ENCODE assay signal across 16 cellular contexts in genomic region chr20:37970856-37971245, GRCh38.
A peak's percentile ranks its signal among the peaks of the same experiment; 100 is the strongest.
DNase-seq lines count a peak whose midpoint lies in the region; ATAC-seq, FAIRE-seq and TF ChIP-seq lines count a peak whose summit lies in the region.
"Had no signal": no experiment of that assay in that cellular context is flagged by ENCODE, and none has a peak within 500 bp of the region (broad histone marks: within the 10 kb centered on the region; RNA-seq: fewer than 3 reads in every experiment).

No MANE protein-coding gene starts in this region.

- no peaks in the 10 kb centered on the region for H3K4me1 ChIP-seq in HepG2 (ENCODE audit: insufficient read depth, low read length)
- no peaks in the 10 kb centered on the region for H3K4me1 ChIP-seq in right lobe of liver
- H3K4me1 ChIP-seq in IMR-90 (ENCODE audit: control insufficient read depth, insufficient read depth, low read length), result no peaks in the 10 kb centered on the region

- no peak overlapping the region for H3K4me3 Mint-ChIP-seq in type B pancreatic cell
- H3K4me3 Mint-ChIP-seq: CD4-positive, alpha-beta memory T cell; H9 had no signal

- H3K27me3 Mint-ChIP-seq in type B pancreatic cell, result peaks cover 5% of the 10 kb centered on the region
- H3K27me3 Mint-ChIP-seq: CD4-positive, alpha-beta memory T cell had no signal

- no peak overlapping the region for H2BK15ac ChIP-seq in IMR-90 (ENCODE audit: low read depth, low read length)

- H4K91ac ChIP-seq in IMR-90 (ENCODE audit: insufficient read depth, low read depth, low read length), result no peak overlapping the region

- dilution Hi-C loops in IMR-90 (cut with HindIII; ENCODE audit: low sequenced_read_pairs, unreplicated experiment), result no loop called here

- H3K36me3 Mint-ChIP-seq in type B pancreatic cell, result peaks cover 4% of the 10 kb centered on the region

- no peak overlapping the region for H2BK5ac ChIP-seq in IMR-90 (ENCODE audit: low read depth, low read length, poor library complexity, severe bottlenecking)

- H3K4ac ChIP-seq in IMR-90 (ENCODE audit: low read depth, low read length), result no peak overlapping the region

- no peak overlapping the region for H2AK9ac ChIP-seq in IMR-90 (replicated peaks; ENCODE audit: low read depth, low read length, poor library complexity)

- H3K14ac ChIP-seq in IMR-90 (replicated peaks; ENCODE audit: low read depth, low read length), result no peak overlapping the region

- no peak overlapping the region for H2BK20ac ChIP-seq in IMR-90 (ENCODE audit: low read depth, low read length)

- H4K20me1 ChIP-seq in HepG2 (ENCODE audit: insufficient read depth, low read length) (no peaks in the 10 kb centered on the region), IMR-90 (ENCODE audit: insufficient read depth, low read length) (no peaks in the 10 kb centered on the region)

- H3K36me3 ChIP-seq in HepG2 (replicated peaks in 1 of 2; ENCODE audit: control insufficient read depth in 1 of 2, insufficient read depth in 2 of 2, low read length in 2 of 2) (no peaks in the 10 kb centered on the region), right lobe of liver (no peaks in the 10 kb centered on the region), IMR-90 (ENCODE audit: control insufficient read depth, insufficient read depth, low read length) (no peaks in the 10 kb centered on the region; the same call in 1 of the 2 replicates)

- no peak overlapping the region for H3K23ac ChIP-seq in IMR-90 (ENCODE audit: low read depth, low read length)

- H3K56ac ChIP-seq in IMR-90 (ENCODE audit: extremely low read depth, insufficient read depth, low read length), result no peak overlapping the region

- TF ChIP-seq EP300 in HepG2 (IDR thresholded peaks at IDR 0.05; ENCODE audit: low read depth in 2 of 2, low read length in 2 of 2) (no peak), HepG2 (CRISPR knock-in tag; IDR thresholded peaks at IDR 0.05; ENCODE audit: borderline replicate concordance) (no peak)

- H3K4me2 ChIP-seq in HepG2 (ENCODE audit: low read depth, low read length), result no peak overlapping the region
- H3K4me2 ChIP-seq in IMR-90 (ENCODE audit: low read depth, low read length), result no peak overlapping the region

- BruUV-seq in HepG2 (replicated peaks; lab: Mats Ljungman, UMichigan) (no TSS peak), IMR-90 (replicated peaks; lab: Mats Ljungman, UMichigan) (no TSS peak)

- no peak overlapping the region for H2BK120ac ChIP-seq in IMR-90 (ENCODE audit: low read depth, low read length)

- in situ Hi-C loops in HepG2 (cut with HindIII; ENCODE audit: extremely low pct_ligation_motif_present, low pct_unique_long_range_greater_than_20kb) (no loop called here), IMR-90 (cut with MboI; ENCODE audit: low sequenced_read_pairs) (no loop called here)

- H3K9ac ChIP-seq in HepG2 (ENCODE audit: insufficient read depth, low read depth, low read length) (no peak overlapping the region), IMR-90 (ENCODE audit: low read depth, low read length) (no peak overlapping the region)

- H3K27me3 ChIP-seq in HepG2 (ENCODE audit: control insufficient read depth in 1 of 2, insufficient read depth in 2 of 2, low read length in 2 of 2) (no peaks in the 10 kb centered on the region), right lobe of liver (no peaks in the 10 kb centered on the region), IMR-90 (ENCODE audit: control insufficient read depth, insufficient read depth, low read length) (peaks cover 6% of the 10 kb centered on the region)

- H3K9me3 ChIP-seq in HepG2 (ENCODE audit: low read length) (no peaks in the 10 kb centered on the region), right lobe of liver (no peaks in the 10 kb centered on the region), IMR-90 (ENCODE audit: control insufficient read depth, insufficient read depth, low read length) (no peaks in the 10 kb centered on the region)

- no peak for DNase-seq in HepG2 (ENCODE audit: low spot score)
- DNase-seq in right lobe of liver, result no peak
- DNase-seq in IMR-90, result no peak
- peak; percentile 28 for DNase-seq in islet precursor cell
- DNase-seq in type B pancreatic cell (ENCODE audit: extremely low spot score, unreplicated experiment), result peak; percentile 25
- no peak for DNase-seq in stimulated activated CD4-positive, alpha-beta T cell treated with anti-CD3 and anti-CD28 coated beads, Interleukin-12 subunit alpha, Interleukin-12 subunit beta, amount 100 ng/mL, for 4 hours
- DNase-seq: ACHN; CD4-positive, alpha-beta memory T cell; DMS79; GOT3; H9 had no signal

- no peak overlapping the region for H4K5ac ChIP-seq in IMR-90 (ENCODE audit: low read depth, low read length)

- TF ChIP-seq POLR2A in HepG2 (IDR thresholded peaks at IDR 0.05; ENCODE audit: insufficient read depth in 1 of 2, low read depth in 2 of 2, low read length in 2 of 2), result no peak
- TF ChIP-seq POLR2A in right lobe of liver (IDR thresholded peaks at IDR 0.05), result no peak
- TF ChIP-seq POLR2A in IMR-90 (IDR thresholded peaks at IDR 0.05; ENCODE audit: low read depth, low read length), result no peak

- H3K18ac ChIP-seq in IMR-90 (ENCODE audit: low read depth, low read length), result no peak overlapping the region

- POLR2A ChIA-PET in HepG2 (lab: Yijun Ruan, JAX) (no interaction called here), IMR-90 (lab: Charles Lee; ENCODE audit: unreplicated experiment) (no interaction called here)

- no peak overlapping the region for H3K27ac Mint-ChIP-seq in type B pancreatic cell
- H3K27ac Mint-ChIP-seq: CD4-positive, alpha-beta memory T cell; H9 had no signal

- no peak for FAIRE-seq in HepG2 (lab: Jason Lieb, UNC)
- FAIRE-seq: GM12878, HTR-8/SVneo had no signal

- intact Hi-C loops in HepG2 (cut with micrococcal nuclease; ENCODE audit: unreplicated experiment), result no loop called here
- intact Hi-C loops in right lobe of liver (cut with DNase I), result no loop called here
- intact Hi-C loops in IMR-90 (cut with micrococcal nuclease), result no loop called here

- no peaks in the 10 kb centered on the region for H3K9me1 ChIP-seq in IMR-90 (ENCODE audit: insufficient read depth, low read length)

- ATAC-seq in HepG2 (no peak), right lobe of liver (no peak), IMR-90 (ENCODE audit: low read depth) (no peak), GM21737 (IDR thresholded peaks at IDR 0.05; ENCODE audit: unreplicated experiment) (no peak), HG02678 (IDR thresholded peaks at IDR 0.05; ENCODE audit: unreplicated experiment) (no peak)
- ATAC-seq: GM12878 had no signal

- no peak overlapping the region for H4K8ac ChIP-seq in IMR-90 (ENCODE audit: low read depth in 2 of 2, low read length in 2 of 2)

- TF ChIP-seq RAD21 in HepG2 (CRISPR knock-in tag; IDR thresholded peaks at IDR 0.05) (no peak), IMR-90 (IDR thresholded peaks at IDR 0.05; ENCODE audit: low read length) (no peak)

- no peak overlapping the region for H3K4me3 ChIP-seq in HepG2 (replicated peaks in 1 of 3; ENCODE audit: insufficient read depth in 1 of 3, low read depth in 2 of 3, low read length in 3 of 3)
- no peak overlapping the region for H3K4me3 ChIP-seq in right lobe of liver
- H3K4me3 ChIP-seq in IMR-90 (ENCODE audit: insufficient read depth, low read depth, low read length), result no peak overlapping the region
- H3K4me3 ChIP-seq: GM12878 had no signal

- H2AFZ ChIP-seq in HepG2 (ENCODE audit: low read length) (no peak overlapping the region), IMR-90 (replicated peaks; ENCODE audit: low read length, poor library complexity) (peak overlapping the region; percentile 28)

- TF ChIP-seq CTCF in HepG2 (CRISPR knock-in tag; IDR thresholded peaks at IDR 0.05) (no peak), right lobe of liver (IDR thresholded peaks at IDR 0.05) (no peak), IMR-90 (conservative IDR thresholded peaks at IDR 0.05; ENCODE audit: low read depth, low read length) (no peak), type B pancreatic cell (conservative IDR thresholded peaks at IDR 0.05) (no peak)

- H3K79me2 ChIP-seq in HepG2 (ENCODE audit: insufficient read depth, low read length), result no peaks in the 10 kb centered on the region

- H3K4me1 Mint-ChIP-seq in type B pancreatic cell (ENCODE audit: unreplicated experiment), result no peaks in the 10 kb centered on the region
- H3K4me1 Mint-ChIP-seq: CD4-positive, alpha-beta memory T cell had no signal

- no peaks in the 10 kb centered on the region for H3K79me1 ChIP-seq in IMR-90 (ENCODE audit: low read depth in 1 of 2, low read length in 2 of 2)

- no peak overlapping the region for H2AK5ac ChIP-seq in IMR-90 (ENCODE audit: low read depth, low read length)

- no peak overlapping the region for H3K27ac ChIP-seq in HepG2 (ENCODE audit: extremely low read length, insufficient read depth, low read length)
- no peak overlapping the region for H3K27ac ChIP-seq in right lobe of liver
- H3K27ac ChIP-seq in IMR-90 (ENCODE audit: insufficient read depth, low read length), result no peak overlapping the region
- H3K27ac ChIP-seq: C4-2B had no signal

- CTCF ChIA-PET in HepG2 (lab: Yijun Ruan, JAX; ENCODE audit: low intra/inter-chr PET ratio, low total read pairs) (no interaction called here), IMR-90 (lab: Yijun Ruan, JAX) (no interaction called here)

- H3K9me3 Mint-ChIP-seq in type B pancreatic cell, result no peaks in the 10 kb centered on the region

TF ChIP-seq in HepG2, 621 proteins besides CTCF, POLR2A, EP300 and RAD21:
- peak; percentile 35 for TF ChIP-seq ZNF883 (CRISPR knock-in tag; IDR thresholded peaks at IDR 0.05; ENCODE audit: not compliant biosample characterization)
- TF ChIP-seq NCOR1 (IDR thresholded peaks at IDR 0.05; ENCODE audit: borderline replicate concordance, low read length), result no peak
- no peak for TF ChIP-seq ZNF782 (CRISPR knock-in tag; IDR thresholded peaks at IDR 0.05; ENCODE audit: borderline replicate concordance)
- TF ChIP-seq PLRG1 (conservative IDR thresholded peaks at IDR 0.05), result no peak
- no peak for TF ChIP-seq TBX3 (IDR thresholded peaks at IDR 0.05; ENCODE audit: borderline replicate concordance)

TF ChIP-seq in IMR-90, 13 proteins besides CTCF, POLR2A, EP300 and RAD21 (continues in another document):
- TF ChIP-seq RCOR1 (IDR thresholded peaks at IDR 0.05; ENCODE audit: insufficient replicate concordance, low read length) (no peak), CEBPB (IDR thresholded peaks at IDR 0.05; ENCODE audit: low read depth, low read length) (no peak), RFX5 (IDR thresholded peaks at IDR 0.05; ENCODE audit: low read depth, low read length) (no peak), BHLHE40 (IDR thresholded peaks at IDR 0.05; ENCODE audit: low read depth, low read length) (no peak), ELK1 (IDR thresholded peaks at IDR 0.05; ENCODE audit: borderline replicate concordance, low read depth, low read length) (no peak), NFE2L2 (IDR thresholded peaks at IDR 0.05; ENCODE audit: low read depth, low read length) (no peak), MAFK (IDR thresholded peaks at IDR 0.05; ENCODE audit: low read depth, low read length) (no peak)

Comparison
In these comparisons a context has a peak if more than half of its experiments do, and no peak if none do; other contexts are left out.
1. DNase-seq: peak in islet precursor cell (single experiment) and type B pancreatic cell (single experiment); none in HepG2 (single experiment), right lobe of liver (0 of 3), IMR-90 (single experiment) and stimulated activated CD4-positive, alpha-beta T cell treated with anti-CD3 and anti-CD28 coated beads, Interleukin-12 subunit alpha, Interleukin-12 subunit beta, amount 100 ng/mL, for 4 hours (single experiment).